11 cellular contexts compared by ENCODE assay signal in genomic region chr4:24768604-24769003, GRCh38. TPM values are rescaled to one million over a fixed set of nuclear protein-coding genes. Genes with fewer than 3 reads are reported as not detected.
A peak's percentile ranks its signal among the peaks of the same experiment; 100 is the strongest.
DNase-seq lines count a peak whose midpoint lies in the region; ATAC-seq and TF ChIP-seq lines count a peak whose summit lies in the region.
"Had no signal": no experiment of that assay in that cellular context is flagged by ENCODE, and none has a peak within 500 bp of the region (broad histone marks: within the 10 kb centered on the region; RNA-seq: fewer than 3 reads in every experiment).

No MANE protein-coding gene starts in this region.

- ATAC-seq in GM19035 (IDR thresholded peaks at IDR 0.05; ENCODE audit: unreplicated experiment) (peak; percentile 75), GM21737 (IDR thresholded peaks at IDR 0.05; ENCODE audit: unreplicated experiment) (peak; percentile 72), HG03139 (IDR thresholded peaks at IDR 0.05; ENCODE audit: unreplicated experiment) (peak; percentile 79)

- H3K9me3 Mint-ChIP-seq in osteocyte (ENCODE audit: unreplicated experiment): no peaks in the 10 kb centered on the region

- TF ChIP-seq CTCF in osteocyte (IDR thresholded peaks at IDR 0.05): no peak

- H3K36me3 Mint-ChIP-seq in osteocyte (ENCODE audit: unreplicated experiment): no peaks in the 10 kb centered on the region

- no peak overlapping the region for H3K4me3 Mint-ChIP-seq in osteocyte (ENCODE audit: unreplicated experiment)

- H3K4me1 Mint-ChIP-seq in osteocyte (ENCODE audit: unreplicated experiment): peaks cover 40% of the 10 kb centered on the region

- DNase-seq in osteocyte (ENCODE audit: extremely low spot score, unreplicated experiment) (peak; percentile 11), amniotic stem cell (lab: John Stamatoyannopoulos, UW) (no peak), KBM-7 (no peak), T-helper 1 cell (no peak)
- DNase-seq: activated T-cell treated with anti-CD3 and anti-CD28 coated beads for 4 hours, brain microvascular endothelial cell, NCI-H2227 treated with DMSO at 0.1 percent for 48 hours, testis had no signal

- in situ Hi-C loops in KBM-7 (cut with MboI; ENCODE audit: low pct_unique_long_range_greater_than_20kb, low sequenced_read_pairs): no loop called here

- H3K27me3 Mint-ChIP-seq in osteocyte (ENCODE audit: unreplicated experiment): no peaks in the 10 kb centered on the region

- H3K27ac Mint-ChIP-seq in osteocyte (ENCODE audit: unreplicated experiment): no peak overlapping the region

RNA-seq across cellular contexts. Expression of gene SOD3, which starts 26.8 kb away (rescaled TPM):
- total RNA-seq in osteocyte: 3.4 and 4.5 TPM in 2 replicates
